ENCODE assay signal across 22 cellular contexts in the genomic region with DNA sequence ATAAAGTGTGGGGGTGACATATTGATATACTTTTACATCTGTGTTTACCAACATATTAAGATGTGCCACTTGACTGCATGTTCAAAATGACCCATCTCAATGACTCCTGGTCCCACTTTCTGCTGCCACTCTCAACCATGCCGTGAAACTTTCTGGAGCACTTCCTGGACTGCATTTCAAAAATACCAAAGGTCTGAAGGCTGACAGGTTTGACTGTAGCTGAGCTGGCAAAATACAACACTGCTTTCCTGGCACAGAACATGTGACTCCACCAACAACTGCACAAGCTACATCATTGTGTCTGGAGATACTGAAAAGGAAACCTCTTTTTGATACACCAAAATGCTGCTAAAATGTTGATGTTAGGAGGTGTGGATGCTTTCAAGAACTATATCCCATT.
DNase-seq lines count a peak whose midpoint lies in the region; ATAC-seq, FAIRE-seq and TF ChIP-seq lines count a peak whose summit lies in the region.
"Had no signal": no experiment of that assay in that cellular context is flagged by ENCODE, and none has a peak within 500 bp of the region (broad histone marks: within the 10 kb centered on the region; RNA-seq: fewer than 3 reads in every experiment).

No MANE protein-coding gene starts in this region.

- DNase-seq in DND-41 (no peak), fibroblast of pulmonary artery (ENCODE audit: low read depth) (peak; percentile 15), pancreas (no peak), NCI-H82 (lab: John Stamatoyannopoulos, UW) (no peak), NCI-H2171 treated with DMSO at 0.1 percent for 48 hours (lab: John Stamatoyannopoulos, UW) (no peak), foreskin melanocyte (no peak)
- DNase-seq: ACHN; activated CD4-positive, alpha-beta T cell treated with anti-CD3 and anti-CD28 coated beads for 48 hours; activated CD8-positive, alpha-beta memory T cell treated with anti-CD3 and anti-CD28 coated beads, Interleukin-2, amount 50 U/mL, for 4 hours; activated effector memory CD4-positive, alpha-beta T cell treated with Interleukin-2 at 50 U/mL for 16 hours; DMS153; left ventricle myocardium superior; NCI-H146; ovary; RPMI8226; SW 1271; tibial artery had no signal

- H3K4me3 ChIP-seq in DND-41 (ENCODE audit: low read depth in 1 of 2, low read length in 2 of 2) (no peak overlapping the region), fibroblast of pulmonary artery (replicated peaks; ENCODE audit: low read depth, low read length) (no peak overlapping the region), pancreas (no peak overlapping the region)
- H3K4me3 ChIP-seq: ovary, smooth muscle cell, tibial artery had no signal

- no peak for ATAC-seq in DND-41 (ENCODE audit: insufficient read depth, low read depth)
- ATAC-seq in SK-N-SH treated with all-trans-retinoic acid at 6 μM for 48 hours, result peak; percentile 61
- ATAC-seq in pancreas, result peak in 3 of 4 donors; percentile 40 to 58 (median 57)
- ATAC-seq in GM18498 (IDR thresholded peaks at IDR 0.05; ENCODE audit: unreplicated experiment), result no peak
- ATAC-seq: foreskin keratinocyte had no signal

- H3K27ac ChIP-seq in DND-41 (ENCODE audit: low read length), result no peak overlapping the region
- H3K27ac ChIP-seq in pancreas, result no peak overlapping the region
- H3K27ac ChIP-seq: foreskin keratinocyte, ovary, tibial artery had no signal

- no peaks in the 10 kb centered on the region for H3K9me3 ChIP-seq in DND-41 (ENCODE audit: insufficient read depth, low read length, severe bottlenecking)
- no peaks in the 10 kb centered on the region for H3K9me3 ChIP-seq in pancreas
- H3K9me3 ChIP-seq: ovary, tibial artery had no signal

- no peaks in the 10 kb centered on the region for H3K79me2 ChIP-seq in DND-41 (ENCODE audit: insufficient read depth, low read length)

- FAIRE-seq in pancreas (lab: Jason Lieb, UNC), result no peak
- FAIRE-seq: TTC549 had no signal

- intact Hi-C loops in pancreas (cut with DNase I), result no loop called here

- no peaks in the 10 kb centered on the region for H3K36me3 ChIP-seq in DND-41 (ENCODE audit: insufficient read depth, low read length)
- no peaks in the 10 kb centered on the region for H3K36me3 ChIP-seq in pancreas
- H3K36me3 ChIP-seq: ovary, tibial artery had no signal

- WGBS in pancreas, 2 donors, result 27 to 29% methylated on average over 1 of the region's 1 CpG

- no peak for TF ChIP-seq CTCF in DND-41 (IDR thresholded peaks at IDR 0.05; ENCODE audit: borderline replicate concordance, extremely low read depth, low read length, poor library complexity, severe bottlenecking)
- TF ChIP-seq CTCF in fibroblast of pulmonary artery (IDR thresholded peaks at IDR 0.05; ENCODE audit: low read length, missing control alignments), result no peak
- no peak for TF ChIP-seq CTCF in pancreas (IDR thresholded peaks at IDR 0.05)

- no peak overlapping the region for H3K4me2 ChIP-seq in DND-41 (ENCODE audit: insufficient read depth, low read length)

- H3K27me3 ChIP-seq in DND-41 (ENCODE audit: insufficient read depth, low read length, poor library complexity) (no peaks in the 10 kb centered on the region), pancreas (no peaks in the 10 kb centered on the region)
- H3K27me3 ChIP-seq: foreskin keratinocyte, ovary, tibial artery had no signal

- peak overlapping the region; percentile 2 for H2AFZ ChIP-seq in DND-41 (ENCODE audit: low read depth, low read length)

- no peak overlapping the region for H3K9ac ChIP-seq in DND-41 (ENCODE audit: low read depth, low read length)

- H3K4me1 ChIP-seq in DND-41 (ENCODE audit: insufficient read depth, low read length) (no peaks in the 10 kb centered on the region), pancreas (no peaks in the 10 kb centered on the region)
- H3K4me1 ChIP-seq: foreskin keratinocyte had no signal

- H4K20me1 ChIP-seq in DND-41 (ENCODE audit: insufficient read depth, low read length), result no peaks in the 10 kb centered on the region

TF ChIP-seq in SK-N-SH treated with all-trans-retinoic acid at 6 μM for 48 hours, 23 proteins besides CTCF, POLR2A, EP300 and RAD21:
- TF ChIP-seq CSDC2 (CRISPR knock-in tag; IDR thresholded peaks at IDR 0.05) (no peak), TOX (CRISPR knock-in tag; IDR thresholded peaks at IDR 0.05; ENCODE audit: borderline replicate concordance) (no peak), GLIS3 (CRISPR knock-in tag; IDR thresholded peaks at IDR 0.05) (no peak), BACH2 (CRISPR knock-in tag; IDR thresholded peaks at IDR 0.05; ENCODE audit: borderline replicate concordance) (no peak), CREB5 (CRISPR knock-in tag; IDR thresholded peaks at IDR 0.05; ENCODE audit: low read depth) (no peak), OSR1 (CRISPR knock-in tag; IDR thresholded peaks at IDR 0.05) (no peak), RARB (CRISPR knock-in tag; IDR thresholded peaks at IDR 0.05) (no peak), CSRNP3 (CRISPR knock-in tag; IDR thresholded peaks at IDR 0.05) (no peak), PATZ1 (CRISPR knock-in tag; IDR thresholded peaks at IDR 0.05; ENCODE audit: borderline replicate concordance) (no peak), POU6F1 (CRISPR knock-in tag; IDR thresholded peaks at IDR 0.05; ENCODE audit: borderline replicate concordance, low read depth) (no peak), ARNTL (CRISPR knock-in tag; IDR thresholded peaks at IDR 0.05; ENCODE audit: borderline replicate concordance, low read depth) (no peak), ZFP30 (CRISPR knock-in tag; IDR thresholded peaks at IDR 0.05) (no peak), PPARA (CRISPR knock-in tag; IDR thresholded peaks at IDR 0.05; ENCODE audit: borderline replicate concordance) (no peak), TCF4 (CRISPR knock-in tag; IDR thresholded peaks at IDR 0.05; ENCODE audit: borderline replicate concordance) (no peak), ZFP3 (CRISPR knock-in tag; IDR thresholded peaks at IDR 0.05) (no peak), ZNF70 (CRISPR knock-in tag; IDR thresholded peaks at IDR 0.05) (no peak), ZC3H10 (CRISPR knock-in tag; IDR thresholded peaks at IDR 0.05) (no peak), ZNF8 (CRISPR knock-in tag; IDR thresholded peaks at IDR 0.05) (no peak), SNAI2 (CRISPR knock-in tag; IDR thresholded peaks at IDR 0.05) (no peak), ISL1 (CRISPR knock-in tag; IDR thresholded peaks at IDR 0.05) (no peak)

Comparison
In these comparisons a context has a peak if more than half of its experiments do, and no peak if none do; other contexts are left out.
1. ATAC-seq: peak in SK-N-SH treated with all-trans-retinoic acid at 6 μM for 48 hours (single experiment) and pancreas (3 of 4); none in DND-41 (single experiment) and GM18498 (single experiment).